ENCODE assay signal across 8 cellular contexts in genomic region chr10:103192089-103192450, GRCh38. TPM values are rescaled to one million over a fixed set of nuclear protein-coding genes. Genes with fewer than 3 reads are reported as not detected.
DNase-seq lines count a peak whose midpoint lies in the region; ATAC-seq and TF ChIP-seq lines count a peak whose summit lies in the region.

No MANE protein-coding gene starts in this region.

- TF ChIP-seq POLR2A in gastroesophageal sphincter (IDR thresholded peaks at IDR 0.05): no peak

- H3K36me3 ChIP-seq in GM23338 (ENCODE audit: insufficient read depth): no peaks in the 10 kb centered on the region
- H3K36me3 ChIP-seq in gastroesophageal sphincter: no peaks in the 10 kb centered on the region
- no peaks in the 10 kb centered on the region for H3K36me3 ChIP-seq in rectal smooth muscle tissue (ENCODE audit: control insufficient read depth, insufficient read depth, low read length)

- H3K9me3 Mint-ChIP-seq in GM23338 (no peaks in the 10 kb centered on the region), WTC11 (no peaks in the 10 kb centered on the region)

- H3K27ac ChIP-seq in GM23338 (ENCODE audit: low read depth) (peak overlapping the region; percentile 83), gastroesophageal sphincter (peak overlapping the region; percentile 94 to 98 (median 98)), rectal smooth muscle tissue (ENCODE audit: low read depth, low read length) (peak overlapping the region; percentile 97)

- H3K27me3 ChIP-seq in GM23338 (ENCODE audit: insufficient read depth): peaks cover 11% of the 10 kb centered on the region
- no peaks in the 10 kb centered on the region for H3K27me3 ChIP-seq in gastroesophageal sphincter
- H3K27me3 ChIP-seq in rectal smooth muscle tissue (ENCODE audit: control insufficient read depth, insufficient read depth, low read length): no peaks in the 10 kb centered on the region

- peaks cover 16% of the 10 kb centered on the region; the same call in 1 of the 2 replicates for H4K20me1 ChIP-seq in GM23338 (replicated peaks; ENCODE audit: insufficient read depth)

- peak overlapping the region; percentile 91 for H3K4me2 ChIP-seq in GM23338

- H3K4me3 Mint-ChIP-seq in GM23338: peak overlapping the region; percentile 90
- peak overlapping the region; percentile 85 for H3K4me3 Mint-ChIP-seq in WTC11

- H3K27ac Mint-ChIP-seq in GM23338: peak overlapping the region; percentile 95; the same call in 1 of the 2 replicates
- peak overlapping the region; percentile 84 for H3K27ac Mint-ChIP-seq in WTC11

- H2AFZ ChIP-seq in GM23338: no peak overlapping the region

- POLR2A ChIA-PET in WTC11 (lab: Charles Lee): interaction anchor here (1.3 to 2.9 kb wide), 4 partner anchors 15 to 197 kb away, joined by 3 to 21 read pairs (median 4); no protein-coding TSS in a partner anchor

- TF ChIP-seq CTCF in AG10803 (conservative IDR thresholded peaks at IDR 0.05; ENCODE audit: low read length): no peak
- no peak for TF ChIP-seq CTCF in GM23338 (conservative IDR thresholded peaks at IDR 0.05; ENCODE audit: low read depth in 2 of 2)
- TF ChIP-seq CTCF in WTC11 (IDR thresholded peaks at IDR 0.05): no peak
- TF ChIP-seq CTCF in gastroesophageal sphincter (IDR thresholded peaks at IDR 0.05): no peak

- CTCF ChIA-PET in WTC11 (lab: Charles Lee): interaction anchor here (0.6 to 3.3 kb wide), 6 partner anchors 38 to 1023 kb away, joined by 4 to 25 read pairs (median 7); partner anchors contain the start of gene INA

- H3K27me3 Mint-ChIP-seq in GM23338 (ENCODE audit: insufficient read depth, low read depth, poor library complexity) (peaks cover 15% of the 10 kb centered on the region), WTC11 (ENCODE audit: low read depth) (peaks cover 13% of the 10 kb centered on the region)

- H3K4me1 Mint-ChIP-seq in GM23338: peaks cover 33% of the 10 kb centered on the region
- peaks cover 43% of the 10 kb centered on the region for H3K4me1 Mint-ChIP-seq in WTC11

- DNase-seq in AG10803 (ENCODE audit: low read depth): no peak
- no peak for DNase-seq in GM23338 (ENCODE audit: low spot score)
- no peak for DNase-seq in WTC11 (ENCODE audit: low spot score)
- no peak for DNase-seq in mucosa of gallbladder (ENCODE audit: low spot score)
- DNase-seq in NCI-H2029 (lab: John Stamatoyannopoulos, UW): no peak

- ATAC-seq in GM23338 (peak; percentile 9), WTC11 (no peak), gastroesophageal sphincter (no peak), HG03469 (IDR thresholded peaks at IDR 0.05; ENCODE audit: unreplicated experiment) (no peak)

- H3K36me3 Mint-ChIP-seq in GM23338 (ENCODE audit: low read depth): peaks cover 3% of the 10 kb centered on the region; the same call in 1 of the 3 replicates
- 0 out of 2 replicates have a peak, but pooled peaks cover 3% of the 10 kb centered on the region for H3K36me3 Mint-ChIP-seq in WTC11

- H3K4me1 ChIP-seq in GM23338 (ENCODE audit: insufficient read depth): peaks cover 22% of the 10 kb centered on the region
- H3K4me1 ChIP-seq in gastroesophageal sphincter: peaks cover 0 to 71% (median 16%) of the 10 kb centered on the region in 3 donors
- H3K4me1 ChIP-seq in rectal smooth muscle tissue (ENCODE audit: control insufficient read depth, insufficient read depth, low read length): peaks cover 5% of the 10 kb centered on the region

- H3K4me3 ChIP-seq in AG10803 (ENCODE audit: low read length) (peak overlapping the region; percentile 84), GM23338 (peak overlapping the region; percentile 95), gastroesophageal sphincter (peak overlapping the region; percentile 97 to 100), rectal smooth muscle tissue (ENCODE audit: low read length) (peak overlapping the region; percentile 92)

- H3K9me2 ChIP-seq in GM23338 (ENCODE audit: insufficient read depth): no peaks in the 10 kb centered on the region

- peaks cover 57% of the 10 kb centered on the region for H3K79me2 ChIP-seq in GM23338 (replicated peaks; ENCODE audit: insufficient read depth)

- WGBS in gastroesophageal sphincter (ENCODE audit: low coverage in 1 of 2), 2 donors: 0 to 2% methylated on average over 3 to 12 of the region's 14 CpGs

- TF ChIP-seq EP300 in gastroesophageal sphincter (IDR thresholded peaks at IDR 0.05): no peak

- H3K9ac ChIP-seq in rectal smooth muscle tissue (ENCODE audit: low read length): peak overlapping the region; percentile 96

- peaks cover 5% of the 10 kb centered on the region; the same call in 1 of the 2 replicates for H3F3A ChIP-seq in GM23338 (replicated peaks; ENCODE audit: low read depth)

- H3K9me3 ChIP-seq in gastroesophageal sphincter: no peaks in the 10 kb centered on the region

TF ChIP-seq in GM23338, 12 proteins besides CTCF, POLR2A, EP300 and RAD21 (continues in another document):
- TF ChIP-seq EZH2 (IDR thresholded peaks at IDR 0.05; ENCODE audit: low read depth, unreplicated experiment) (no peak), NANOG (IDR thresholded peaks at IDR 0.05; ENCODE audit: borderline replicate concordance) (no peak), POLR2AphosphoS5 (IDR thresholded peaks at IDR 0.05; ENCODE audit: low read depth) (no peak; the same call in 1 of the 2 replicates), ZNF114 (CRISPR knock-in tag; IDR thresholded peaks at IDR 0.05) (no peak), JUNB (IDR thresholded peaks at IDR 0.05; ENCODE audit: unreplicated experiment) (no peak), EZH2phosphoT487 (IDR thresholded peaks at IDR 0.05; ENCODE audit: unreplicated experiment) (no peak), CREB1 (CRISPR knock-in tag; IDR thresholded peaks at IDR 0.05; ENCODE audit: low read depth) (no peak)

TF ChIP-seq in WTC11, 78 proteins besides CTCF, POLR2A, EP300 and RAD21:
- TF ChIP-seq ZNF232 (CRISPR knock-in tag; IDR thresholded peaks at IDR 0.05) (0 out of 2 replicates have a peak, but pooled peaks have one; percentile 22), FOXJ3 (CRISPR knock-in tag; IDR thresholded peaks at IDR 0.05; ENCODE audit: borderline replicate concordance) (no peak)

RNA-seq across cellular contexts. Expression of gene NT5C2, which starts 1.0 kb away (rescaled TPM):
- total RNA-seq in GM23338 (2014; rRNA removed; shearing (Covaris generic)): 85.4 and 107 TPM in 2 replicates
- polyA plus RNA-seq in GM23338 (2016; fragmentation: Nextera tagmentation; extraction: Ambion mirVana): 27.1 and 33.9 TPM in 2 replicates
- total RNA-seq in WTC11 (2021) (67.5 to 76.1 TPM (median 72.3 TPM) in 3 replicates), gastroesophageal sphincter (10 to 100 TPM; 63.4 to 71.9 (median 71.1) TPM), mucosa of gallbladder (95.2 TPM)

RNA-seq across cellular contexts. Expression of gene RPEL1, which starts 53.6 kb away (rescaled TPM):
- total RNA-seq in GM23338 (2014; rRNA removed; shearing (Covaris generic)): not detected in 2 replicates
- 0.21 TPM in 1 of 2 replicates, not detected in the other for polyA plus RNA-seq in GM23338 (2016; fragmentation: Nextera tagmentation; extraction: Ambion mirVana)
- total RNA-seq in WTC11 (2021) (0.09 TPM in 1 of 3 replicates, not detected in the others), gastroesophageal sphincter (not detected), mucosa of gallbladder (0.09 TPM)
